In the genomic region with DNA sequence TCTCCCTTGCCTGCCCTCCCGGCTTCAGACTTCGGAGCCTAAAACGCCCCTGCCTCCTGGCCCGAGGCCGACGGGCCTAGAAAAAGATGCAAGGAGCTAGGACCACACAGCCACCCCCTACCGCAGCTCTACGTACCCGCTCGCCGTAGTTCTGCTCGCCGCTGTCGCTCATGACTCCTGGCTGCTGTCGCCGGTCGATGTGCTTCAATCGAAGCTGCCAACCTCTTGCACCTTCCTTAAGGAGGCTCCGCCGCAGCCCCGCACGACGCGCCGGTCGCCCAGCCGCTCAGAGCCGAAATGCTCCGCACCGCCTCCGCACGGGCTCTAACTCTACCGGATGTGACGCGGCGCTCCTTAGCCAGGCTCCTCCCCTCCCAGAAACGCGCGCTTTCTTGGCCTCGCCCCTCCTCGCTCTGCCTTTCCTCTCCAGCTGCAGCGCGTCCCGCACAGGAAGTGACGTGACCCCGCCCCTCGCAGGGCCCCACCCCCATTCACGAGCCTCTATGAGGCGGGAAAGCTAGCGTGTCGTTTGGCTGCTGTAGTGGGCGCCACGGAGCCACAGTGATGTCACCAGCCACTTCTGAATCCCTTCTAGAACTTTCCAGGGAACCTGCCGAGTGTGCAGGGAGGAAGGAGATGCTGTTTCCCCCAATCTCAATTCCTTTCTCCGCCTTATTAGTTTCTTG, we compare ENCODE assay signal across 1 cellular context.
TF ChIP-seq lines count a peak whose summit lies in the region.

Gene TRA2B (minus strand): TSS at position 326 of the 686 bp plus-strand sequence. CDS start 154 bp downstream, at position 172.

TF ChIP-seq in K562, 482 proteins besides CTCF, POLR2A, EP300 and RAD21 (continued from another document and continues in another):
- TF ChIP-seq, protein P1, sequence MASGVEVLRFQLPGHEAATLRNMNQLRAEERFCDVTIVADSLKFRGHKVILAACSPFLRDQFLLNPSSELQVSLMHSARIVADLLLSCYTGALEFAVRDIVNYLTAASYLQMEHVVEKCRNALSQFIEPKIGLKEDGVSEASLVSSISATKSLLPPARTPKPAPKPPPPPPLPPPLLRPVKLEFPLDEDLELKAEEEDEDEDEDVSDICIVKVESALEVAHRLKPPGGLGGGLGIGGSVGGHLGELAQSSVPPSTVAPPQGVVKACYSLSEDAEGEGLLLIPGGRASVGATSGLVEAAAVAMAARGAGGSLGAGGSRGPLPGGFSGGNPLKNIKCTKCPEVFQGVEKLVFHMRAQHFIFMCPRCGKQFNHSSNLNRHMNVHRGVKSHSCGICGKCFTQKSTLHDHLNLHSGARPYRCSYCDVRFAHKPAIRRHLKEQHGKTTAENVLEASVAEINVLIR (CRISPR knock-in tag; IDR thresholded peaks at IDR 0.05): peak; percentile 88
- peak; percentile 65; the same call in 1 of the 2 replicates for TF ChIP-seq NR2C2 (CRISPR knock-in tag; IDR thresholded peaks at IDR 0.05)
- TF ChIP-seq NR2C2 (tag; IDR thresholded peaks at IDR 0.05): peak; percentile 15; the same call in 1 of the 2 replicates
- TF ChIP-seq SMAD4 (CRISPR knock-in tag; conservative IDR thresholded peaks at IDR 0.05): no peak; the same call in 1 of the 2 replicates
- TF ChIP-seq RBM25 (IDR thresholded peaks at IDR 0.05; ENCODE audit: low read depth, low read length, severe bottlenecking): no peak
- no peak for TF ChIP-seq ESRRB (CRISPR knock-in tag; IDR thresholded peaks at IDR 0.05; ENCODE audit: borderline replicate concordance)
- peak; percentile 54 for TF ChIP-seq NFE2 (IDR thresholded peaks at IDR 0.05; ENCODE audit: low read depth)
- no peak for TF ChIP-seq BCL6 (CRISPR knock-in tag; IDR thresholded peaks at IDR 0.05)
- TF ChIP-seq, protein P2, sequence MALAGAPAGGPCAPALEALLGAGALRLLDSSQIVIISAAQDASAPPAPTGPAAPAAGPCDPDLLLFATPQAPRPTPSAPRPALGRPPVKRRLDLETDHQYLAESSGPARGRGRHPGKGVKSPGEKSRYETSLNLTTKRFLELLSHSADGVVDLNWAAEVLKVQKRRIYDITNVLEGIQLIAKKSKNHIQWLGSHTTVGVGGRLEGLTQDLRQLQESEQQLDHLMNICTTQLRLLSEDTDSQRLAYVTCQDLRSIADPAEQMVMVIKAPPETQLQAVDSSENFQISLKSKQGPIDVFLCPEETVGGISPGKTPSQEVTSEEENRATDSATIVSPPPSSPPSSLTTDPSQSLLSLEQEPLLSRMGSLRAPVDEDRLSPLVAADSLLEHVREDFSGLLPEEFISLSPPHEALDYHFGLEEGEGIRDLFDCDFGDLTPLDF (CRISPR knock-in tag; IDR thresholded peaks at IDR 0.05): peak; percentile 75; the same call in 1 of the 2 replicates
- TF ChIP-seq PTTG1 (tag; IDR thresholded peaks at IDR 0.05; ENCODE audit: low read depth): no peak
- TF ChIP-seq FOXK1 (CRISPR knock-in tag; IDR thresholded peaks at IDR 0.05; ENCODE audit: borderline replicate concordance): peak; percentile 15
- TF ChIP-seq, protein P3, sequence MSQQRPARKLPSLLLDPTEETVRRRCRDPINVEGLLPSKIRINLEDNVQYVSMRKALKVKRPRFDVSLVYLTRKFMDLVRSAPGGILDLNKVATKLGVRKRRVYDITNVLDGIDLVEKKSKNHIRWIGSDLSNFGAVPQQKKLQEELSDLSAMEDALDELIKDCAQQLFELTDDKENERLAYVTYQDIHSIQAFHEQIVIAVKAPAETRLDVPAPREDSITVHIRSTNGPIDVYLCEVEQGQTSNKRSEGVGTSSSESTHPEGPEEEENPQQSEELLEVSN (IDR thresholded peaks at IDR 0.05; ENCODE audit: borderline replicate concordance in 1 of 2, extremely low read depth in 1 of 2, insufficient read depth in 1 of 2, insufficient read length in 1 of 2, low read depth in 1 of 2, low read length in 1 of 2, poor library complexity in 1 of 2, severe bottlenecking in 1 of 2): peak; percentile 97 to 99
- TF ChIP-seq ZNF764 (CRISPR knock-in tag; IDR thresholded peaks at IDR 0.05; ENCODE audit: low read depth): no peak
- TF ChIP-seq ETS2 (tag; IDR thresholded peaks at IDR 0.05; ENCODE audit: borderline replicate concordance, poor library complexity, severe bottlenecking): peak; percentile 66
- TF ChIP-seq RBM15 (IDR thresholded peaks at IDR 0.05; ENCODE audit: insufficient read depth, low read length): no peak
- TF ChIP-seq, protein P4, sequence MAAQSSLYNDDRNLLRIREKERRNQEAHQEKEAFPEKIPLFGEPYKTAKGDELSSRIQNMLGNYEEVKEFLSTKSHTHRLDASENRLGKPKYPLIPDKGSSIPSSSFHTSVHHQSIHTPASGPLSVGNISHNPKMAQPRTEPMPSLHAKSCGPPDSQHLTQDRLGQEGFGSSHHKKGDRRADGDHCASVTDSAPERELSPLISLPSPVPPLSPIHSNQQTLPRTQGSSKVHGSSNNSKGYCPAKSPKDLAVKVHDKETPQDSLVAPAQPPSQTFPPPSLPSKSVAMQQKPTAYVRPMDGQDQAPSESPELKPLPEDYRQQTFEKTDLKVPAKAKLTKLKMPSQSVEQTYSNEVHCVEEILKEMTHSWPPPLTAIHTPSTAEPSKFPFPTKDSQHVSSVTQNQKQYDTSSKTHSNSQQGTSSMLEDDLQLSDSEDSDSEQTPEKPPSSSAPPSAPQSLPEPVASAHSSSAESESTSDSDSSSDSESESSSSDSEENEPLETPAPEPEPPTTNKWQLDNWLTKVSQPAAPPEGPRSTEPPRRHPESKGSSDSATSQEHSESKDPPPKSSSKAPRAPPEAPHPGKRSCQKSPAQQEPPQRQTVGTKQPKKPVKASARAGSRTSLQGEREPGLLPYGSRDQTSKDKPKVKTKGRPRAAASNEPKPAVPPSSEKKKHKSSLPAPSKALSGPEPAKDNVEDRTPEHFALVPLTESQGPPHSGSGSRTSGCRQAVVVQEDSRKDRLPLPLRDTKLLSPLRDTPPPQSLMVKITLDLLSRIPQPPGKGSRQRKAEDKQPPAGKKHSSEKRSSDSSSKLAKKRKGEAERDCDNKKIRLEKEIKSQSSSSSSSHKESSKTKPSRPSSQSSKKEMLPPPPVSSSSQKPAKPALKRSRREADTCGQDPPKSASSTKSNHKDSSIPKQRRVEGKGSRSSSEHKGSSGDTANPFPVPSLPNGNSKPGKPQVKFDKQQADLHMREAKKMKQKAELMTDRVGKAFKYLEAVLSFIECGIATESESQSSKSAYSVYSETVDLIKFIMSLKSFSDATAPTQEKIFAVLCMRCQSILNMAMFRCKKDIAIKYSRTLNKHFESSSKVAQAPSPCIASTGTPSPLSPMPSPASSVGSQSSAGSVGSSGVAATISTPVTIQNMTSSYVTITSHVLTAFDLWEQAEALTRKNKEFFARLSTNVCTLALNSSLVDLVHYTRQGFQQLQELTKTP (IDR thresholded peaks at IDR 0.05; ENCODE audit: low read depth in 1 of 2, partially characterized antibody in 2 of 2): peak in 1 of 2 experiments; percentile 54
- no peak for TF ChIP-seq DEAF1 (CRISPR knock-in tag; IDR thresholded peaks at IDR 0.05)
- no peak for TF ChIP-seq ZNF3 (CRISPR knock-in tag; IDR thresholded peaks at IDR 0.05)
- TF ChIP-seq CREBBP (IDR thresholded peaks at IDR 0.05; ENCODE audit: low read depth, low read length): no peak
- TF ChIP-seq NCOA4 (IDR thresholded peaks at IDR 0.05; ENCODE audit: partially characterized antibody): no peak
- TF ChIP-seq, protein P5, sequence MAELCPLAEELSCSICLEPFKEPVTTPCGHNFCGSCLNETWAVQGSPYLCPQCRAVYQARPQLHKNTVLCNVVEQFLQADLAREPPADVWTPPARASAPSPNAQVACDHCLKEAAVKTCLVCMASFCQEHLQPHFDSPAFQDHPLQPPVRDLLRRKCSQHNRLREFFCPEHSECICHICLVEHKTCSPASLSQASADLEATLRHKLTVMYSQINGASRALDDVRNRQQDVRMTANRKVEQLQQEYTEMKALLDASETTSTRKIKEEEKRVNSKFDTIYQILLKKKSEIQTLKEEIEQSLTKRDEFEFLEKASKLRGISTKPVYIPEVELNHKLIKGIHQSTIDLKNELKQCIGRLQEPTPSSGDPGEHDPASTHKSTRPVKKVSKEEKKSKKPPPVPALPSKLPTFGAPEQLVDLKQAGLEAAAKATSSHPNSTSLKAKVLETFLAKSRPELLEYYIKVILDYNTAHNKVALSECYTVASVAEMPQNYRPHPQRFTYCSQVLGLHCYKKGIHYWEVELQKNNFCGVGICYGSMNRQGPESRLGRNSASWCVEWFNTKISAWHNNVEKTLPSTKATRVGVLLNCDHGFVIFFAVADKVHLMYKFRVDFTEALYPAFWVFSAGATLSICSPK (IDR thresholded peaks at IDR 0.05; ENCODE audit: borderline replicate concordance): no peak
- TF ChIP-seq ZNF239 (CRISPR knock-in tag; IDR thresholded peaks at IDR 0.05): no peak
- TF ChIP-seq TOE1 (IDR thresholded peaks at IDR 0.05; ENCODE audit: borderline replicate concordance): peak; percentile 13; the same call in 1 of the 2 replicates
- TF ChIP-seq TOE1 (CRISPR knock-in tag; IDR thresholded peaks at IDR 0.05; ENCODE audit: borderline replicate concordance, low read depth): no peak
- TF ChIP-seq, protein P6, sequence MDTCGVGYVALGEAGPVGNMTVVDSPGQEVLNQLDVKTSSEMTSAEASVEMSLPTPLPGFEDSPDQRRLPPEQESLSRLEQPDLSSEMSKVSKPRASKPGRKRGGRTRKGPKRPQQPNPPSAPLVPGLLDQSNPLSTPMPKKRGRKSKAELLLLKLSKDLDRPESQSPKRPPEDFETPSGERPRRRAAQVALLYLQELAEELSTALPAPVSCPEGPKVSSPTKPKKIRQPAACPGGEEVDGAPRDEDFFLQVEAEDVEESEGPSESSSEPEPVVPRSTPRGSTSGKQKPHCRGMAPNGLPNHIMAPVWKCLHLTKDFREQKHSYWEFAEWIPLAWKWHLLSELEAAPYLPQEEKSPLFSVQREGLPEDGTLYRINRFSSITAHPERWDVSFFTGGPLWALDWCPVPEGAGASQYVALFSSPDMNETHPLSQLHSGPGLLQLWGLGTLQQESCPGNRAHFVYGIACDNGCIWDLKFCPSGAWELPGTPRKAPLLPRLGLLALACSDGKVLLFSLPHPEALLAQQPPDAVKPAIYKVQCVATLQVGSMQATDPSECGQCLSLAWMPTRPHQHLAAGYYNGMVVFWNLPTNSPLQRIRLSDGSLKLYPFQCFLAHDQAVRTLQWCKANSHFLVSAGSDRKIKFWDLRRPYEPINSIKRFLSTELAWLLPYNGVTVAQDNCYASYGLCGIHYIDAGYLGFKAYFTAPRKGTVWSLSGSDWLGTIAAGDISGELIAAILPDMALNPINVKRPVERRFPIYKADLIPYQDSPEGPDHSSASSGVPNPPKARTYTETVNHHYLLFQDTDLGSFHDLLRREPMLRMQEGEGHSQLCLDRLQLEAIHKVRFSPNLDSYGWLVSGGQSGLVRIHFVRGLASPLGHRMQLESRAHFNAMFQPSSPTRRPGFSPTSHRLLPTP (IDR thresholded peaks at IDR 0.05; ENCODE audit: borderline replicate concordance, extremely low read depth, insufficient read length): no peak
- TF ChIP-seq ZBTB7A (IDR thresholded peaks at IDR 0.05; ENCODE audit: borderline replicate concordance, control insufficient read depth, low read depth, low read length): no peak; the same call in 1 of the 2 replicates
- no peak for TF ChIP-seq ZNF717 (CRISPR knock-in tag; IDR thresholded peaks at IDR 0.05)
- TF ChIP-seq SAFB (IDR thresholded peaks at IDR 0.05; ENCODE audit: borderline replicate concordance, low read depth, low read length): no peak
- TF ChIP-seq HMBOX1 (IDR thresholded peaks at IDR 0.05): no peak
- peak; percentile 85; the same call in 1 of the 2 replicates for TF ChIP-seq MTA3 (IDR thresholded peaks at IDR 0.05; ENCODE audit: borderline replicate concordance)
- TF ChIP-seq, protein P7, sequence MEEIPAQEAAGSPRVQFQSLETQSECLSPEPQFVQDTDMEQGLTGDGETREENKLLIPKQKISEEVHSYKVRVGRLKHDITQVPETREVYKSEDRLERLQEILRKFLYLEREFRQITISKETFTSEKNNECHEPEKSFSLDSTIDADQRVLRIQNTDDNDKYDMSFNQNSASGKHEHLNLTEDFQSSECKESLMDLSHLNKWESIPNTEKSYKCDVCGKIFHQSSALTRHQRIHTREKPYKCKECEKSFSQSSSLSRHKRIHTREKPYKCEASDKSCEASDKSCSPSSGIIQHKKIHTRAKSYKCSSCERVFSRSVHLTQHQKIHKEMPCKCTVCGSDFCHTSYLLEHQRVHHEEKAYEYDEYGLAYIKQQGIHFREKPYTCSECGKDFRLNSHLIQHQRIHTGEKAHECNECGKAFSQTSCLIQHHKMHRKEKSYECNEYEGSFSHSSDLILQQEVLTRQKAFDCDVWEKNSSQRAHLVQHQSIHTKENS (CRISPR knock-in tag; IDR thresholded peaks at IDR 0.05): no peak
- no peak for TF ChIP-seq PREB (CRISPR knock-in tag; IDR thresholded peaks at IDR 0.05)
- TF ChIP-seq ATF6 (CRISPR knock-in tag; IDR thresholded peaks at IDR 0.05): peak; percentile 97
